20 cellular contexts compared by ENCODE assay signal in genomic region chr14:49881296-49882006, GRCh38. TPM values are rescaled to one million over a fixed set of nuclear protein-coding genes. Genes with fewer than 3 reads are reported as not detected.
DNase-seq lines count a peak whose midpoint lies in the region; ATAC-seq and TF ChIP-seq lines count a peak whose summit lies in the region.
"Had no signal": no experiment of that assay in that cellular context is flagged by ENCODE, and none has a peak within 500 bp of the region (broad histone marks: within the 10 kb centered on the region; RNA-seq: fewer than 3 reads in every experiment).

No MANE protein-coding gene starts in this region.

- no peaks in the 10 kb centered on the region for H4K20me1 ChIP-seq in HCT116 (ENCODE audit: insufficient read depth)

- H3K36me3 ChIP-seq in HCT116 (ENCODE audit: control insufficient read depth in 1 of 2, insufficient read depth in 2 of 2, low read length in 2 of 2) (no peaks in the 10 kb centered on the region), colonic mucosa (no peaks in the 10 kb centered on the region), mesenchymal stem cell (ENCODE audit: control insufficient read depth in 1 of 2, insufficient read depth in 2 of 2, low read depth in 1 of 2, low read length in 2 of 2) (no peaks in the 10 kb centered on the region)
- H3K36me3 ChIP-seq: Peyer's patch had no signal

- 90% methylated on average over 4 of the region's 4 CpGs for WGBS in mesenchymal stem cell

- H3K23ac ChIP-seq in mesenchymal stem cell (ENCODE audit: low read length in 2 of 2), result no peak overlapping the region

- BruUV-seq in HCT116 (replicated peaks; lab: Mats Ljungman, UMichigan), result no TSS peak

- H3K27ac ChIP-seq in HCT116 (ENCODE audit: low read depth, low read length), result no peak overlapping the region; the same call in 1 of the 2 replicates
- no peak overlapping the region for H3K27ac ChIP-seq in colonic mucosa
- H3K27ac ChIP-seq in mesenchymal stem cell (ENCODE audit: low read length, poor library complexity, severe bottlenecking), result no peak overlapping the region
- H3K27ac ChIP-seq: HL-60 had no signal

- H2BK15ac ChIP-seq in mesenchymal stem cell (ENCODE audit: low read depth, poor library complexity, severe bottlenecking), result no peak overlapping the region

- no peak overlapping the region for H4K91ac ChIP-seq in mesenchymal stem cell (ENCODE audit: low read length)

- intact Hi-C loops in HCT116 (cut with micrococcal nuclease) (no loop called here), colonic mucosa (cut with DNase I) (no loop called here)

- peaks cover 35% of the 10 kb centered on the region for H3K4me1 Mint-ChIP-seq in activated CD8-positive, alpha-beta T cell treated with anti-CD3 and anti-CD28 coated beads, Interleukin-2, amount 10 ng/mL, durations not matched to agents 7 days and 5 days (ENCODE audit: low read depth)

- H3K27me3 Mint-ChIP-seq in activated CD8-positive, alpha-beta T cell treated with anti-CD3 and anti-CD28 coated beads, Interleukin-2, amount 10 ng/mL, durations not matched to agents 7 days and 5 days (ENCODE audit: low read depth), result no peaks in the 10 kb centered on the region

- H3K4me1 ChIP-seq in HCT116 (ENCODE audit: control insufficient read depth in 1 of 2, insufficient read depth in 2 of 2, low read length in 2 of 2) (peaks cover 18 to 49% of the 10 kb centered on the region in 2 experiments), colonic mucosa (no peaks in the 10 kb centered on the region), mesenchymal stem cell (ENCODE audit: control insufficient read depth, insufficient read depth, low read depth, low read length) (peaks cover 2% of the 10 kb centered on the region)

- H2BK12ac ChIP-seq in mesenchymal stem cell (ENCODE audit: low read length in 2 of 2), result no peak overlapping the region

- CTCF ChIA-PET in HCT116 (lab: Charles Lee) (interaction anchor here (0.6 to 1.3 kb wide), 3 partner anchors 11 to 72 kb away, joined by 3 to 5 read pairs (median 3); no protein-coding TSS in a partner anchor), GM10248 (lab: Yijun Ruan, JAX) (interaction anchor here (0.7 to 3.8 kb wide), 7 partner anchors 11 to 223 kb away, joined by 3 to 38 read pairs (median 4); partner anchors contain the start of gene ARF6)
- CTCF ChIA-PET in activated CD8-positive, alpha-beta T cell treated with anti-CD3 and anti-CD28 coated beads, Interleukin-2, amount 10 ng/mL, durations not matched to agents 7 days and 5 days (lab: Charles Lee), result interaction anchor here (0.8 to 2.5 kb wide), 5 partner anchors 9 to 96 kb away, joined by 3 to 10 read pairs (median 5); no protein-coding TSS in a partner anchor

- RAD21 ChIA-PET in HCT116 (lab: Charles Lee; ENCODE audit: low non-redundant PET in 1 of 2, low total read pairs in 2 of 2, uncharacterized antibody in 2 of 2, unreplicated experiment in 2 of 2), result interaction anchor here in 1 of 2 experiments (0.6 kb wide), 1 partner anchor 23 kb away, joined by 3 read pairs; no protein-coding TSS in a partner anchor

- H3K27ac Mint-ChIP-seq in activated CD8-positive, alpha-beta T cell treated with anti-CD3 and anti-CD28 coated beads, Interleukin-2, amount 10 ng/mL, durations not matched to agents 7 days and 5 days, result no peak overlapping the region

- POLR2A ChIA-PET in HCT116 (lab: Charles Lee) (interaction anchor here (1.0 to 1.3 kb wide), 3 partner anchors 13 to 122 kb away, joined by 3 to 5 read pairs (median 3); no protein-coding TSS in a partner anchor), GM10248 (lab: Yijun Ruan, JAX) (no interaction called here)
- POLR2A ChIA-PET in activated CD8-positive, alpha-beta T cell treated with anti-CD3 and anti-CD28 coated beads, Interleukin-2, amount 10 ng/mL, durations not matched to agents 7 days and 5 days (lab: Charles Lee), result interaction anchor here (0.6 to 1.1 kb wide), 4 partner anchors 12 to 322 kb away, joined by 3 to 5 read pairs (median 3); partner anchors contain the start of gene ARF6

- H2AFZ ChIP-seq in HCT116 (ENCODE audit: low read depth, low read length, poor library complexity, severe bottlenecking) (peak overlapping the region; percentile 88), mesenchymal stem cell (ENCODE audit: low read depth, low read length) (no peak overlapping the region)

- no peak overlapping the region for H3K4ac ChIP-seq in mesenchymal stem cell (ENCODE audit: low read depth in 1 of 2, low read length in 2 of 2)

- H3K27me3 ChIP-seq in HCT116 (ENCODE audit: insufficient read depth, low read length) (no peaks in the 10 kb centered on the region), colonic mucosa (no peaks in the 10 kb centered on the region), mesenchymal stem cell (ENCODE audit: control insufficient read depth in 1 of 2, insufficient read depth in 1 of 2, low read length in 2 of 2) (no peaks in the 10 kb centered on the region)
- H3K27me3 ChIP-seq: Peyer's patch had no signal

- no peaks in the 10 kb centered on the region for H3K9me3 ChIP-seq in HCT116 (ENCODE audit: control insufficient read depth in 1 of 2, insufficient read depth in 1 of 2, low read depth in 1 of 2, low read length in 2 of 2)
- H3K9me3 ChIP-seq in colonic mucosa, result no peaks in the 10 kb centered on the region
- H3K9me3 ChIP-seq in mesenchymal stem cell (ENCODE audit: control insufficient read depth, low read length), result no peaks in the 10 kb centered on the region
- H3K9me3 ChIP-seq: Peyer's patch, SK-N-SH had no signal

- H3K9me3 Mint-ChIP-seq in activated CD8-positive, alpha-beta T cell treated with anti-CD3 and anti-CD28 coated beads, Interleukin-2, amount 10 ng/mL, durations not matched to agents 7 days and 5 days (ENCODE audit: insufficient read depth), result no peaks in the 10 kb centered on the region

- no peak for TF ChIP-seq CTCF in HCT116 (IDR thresholded peaks at IDR 0.05 in 2 of 3, conservative IDR thresholded peaks at IDR 0.05 in 1 of 3; ENCODE audit: borderline replicate concordance in 1 of 3, insufficient read depth in 1 of 3, low read depth in 2 of 3, low read length in 2 of 3)
- no peak for TF ChIP-seq CTCF in colonic mucosa (IDR thresholded peaks at IDR 0.05)
- no peak for TF ChIP-seq CTCF in GM10248 (IDR thresholded peaks at IDR 0.05; ENCODE audit: control extremely low read depth, extremely low read depth, low read depth, missing control alignments)

- H2AK5ac ChIP-seq in mesenchymal stem cell (ENCODE audit: low read length, severe bottlenecking), result no peak overlapping the region

- no peak overlapping the region for H2BK5ac ChIP-seq in mesenchymal stem cell (ENCODE audit: low read depth, low read length, poor library complexity, severe bottlenecking)

- no peak overlapping the region for H4K8ac ChIP-seq in mesenchymal stem cell (ENCODE audit: low read length)

- H3K4me3 ChIP-seq in HCT116 (replicated peaks in 1 of 2; ENCODE audit: low read depth in 1 of 2, low read length in 2 of 2), result no peak overlapping the region
- no peak overlapping the region for H3K4me3 ChIP-seq in colonic mucosa
- H3K4me3 ChIP-seq in mesenchymal stem cell (ENCODE audit: insufficient read depth in 1 of 2, low read depth in 1 of 2, low read length in 2 of 2), result no peak overlapping the region
- H3K4me3 ChIP-seq: Peyer's patch had no signal

- H2BK120ac ChIP-seq in mesenchymal stem cell (ENCODE audit: low read depth, low read length), result no peak overlapping the region

- TF ChIP-seq RAD21 in HCT116 (IDR thresholded peaks at IDR 0.05; ENCODE audit: low read depth), result no peak

- no peak overlapping the region for H3K18ac ChIP-seq in mesenchymal stem cell (ENCODE audit: low read depth in 1 of 2, low read length in 2 of 2)

- peak overlapping the region; percentile 67; the same call in 1 of the 2 replicates for H3K4me2 ChIP-seq in HCT116 (ENCODE audit: low read length)
- no peak overlapping the region for H3K4me2 ChIP-seq in mesenchymal stem cell (ENCODE audit: low read length, poor library complexity, severe bottlenecking)
- H3K4me2 ChIP-seq: SK-N-SH had no signal

- H3K79me1 ChIP-seq in mesenchymal stem cell (replicated peaks; ENCODE audit: low read length, poor library complexity, severe bottlenecking), result no peaks in the 10 kb centered on the region

- no peaks in the 10 kb centered on the region for H3K9me2 ChIP-seq in HCT116 (ENCODE audit: insufficient read depth)
- H3K9me2 ChIP-seq: SK-N-SH had no signal

- DNase-seq in HCT116 (ENCODE audit: low read depth, low spot score) (no peak), OCI-M1 (lab: John Stamatoyannopoulos, UW) (peak; percentile 46), colonic mucosa (peak; percentile 7), mesenchymal stem cell (peak; percentile 78), GM10248 (ENCODE audit: extremely low spot score) (no peak)
- no peak for DNase-seq in activated CD8-positive, alpha-beta T cell treated with anti-CD3 and anti-CD28 coated beads, Interleukin-2, amount 10 ng/mL, durations not matched to agents 7 days and 5 days
- DNase-seq in stimulated activated CD4-positive, alpha-beta T cell treated with anti-CD3 and anti-CD28 coated beads, Interleukin-1b, Interleukin-23, amount 100 ng/mL, for 48 hours, result no peak
- DNase-seq: AML-193, DMS 273 treated with DMSO at 0.1 percent for 48 hours, H7, NCI-H1048, NCI-H2081 treated with DMSO at 0.1 percent for 48 hours, NCI-H510A treated with DMSO at 0.1 percent for 48 hours, NCI-H82, Peyer's patch, SHP77, SK-N-SH had no signal

- no peak for ATAC-seq in HCT116
- no peak for ATAC-seq in activated CD8-positive, alpha-beta T cell treated with anti-CD3 and anti-CD28 coated beads, Interleukin-2, amount 10 ng/mL, durations not matched to agents 7 days and 5 days
- ATAC-seq in GM18498 (IDR thresholded peaks at IDR 0.05; ENCODE audit: unreplicated experiment), result no peak

- no peak overlapping the region for H3K14ac ChIP-seq in mesenchymal stem cell (ENCODE audit: low read length in 2 of 2)

- no peaks in the 10 kb centered on the region for H3K36me3 Mint-ChIP-seq in activated CD8-positive, alpha-beta T cell treated with anti-CD3 and anti-CD28 coated beads, Interleukin-2, amount 10 ng/mL, durations not matched to agents 7 days and 5 days (ENCODE audit: low read depth)
- H3K36me3 Mint-ChIP-seq: CD14-positive monocyte had no signal

- no peak for TF ChIP-seq POLR2A in HCT116 (IDR thresholded peaks at IDR 0.05; ENCODE audit: borderline replicate concordance, extremely low read depth, insufficient read depth, insufficient read length)

- H3K79me2 ChIP-seq in HCT116 (ENCODE audit: insufficient read depth, low read length), result no peaks in the 10 kb centered on the region

- H3K4me3 Mint-ChIP-seq in activated CD8-positive, alpha-beta T cell treated with anti-CD3 and anti-CD28 coated beads, Interleukin-2, amount 10 ng/mL, durations not matched to agents 7 days and 5 days, result no peak overlapping the region
- H3K4me3 Mint-ChIP-seq: CD14-positive monocyte had no signal

- H3K9ac ChIP-seq in HCT116 (ENCODE audit: low read length) (no peak overlapping the region), colonic mucosa (ENCODE audit: low read depth in 2 of 2, low read length in 2 of 2) (no peak overlapping the region), mesenchymal stem cell (ENCODE audit: low read length) (no peak overlapping the region)
- H3K9ac ChIP-seq: SK-N-SH had no signal

RNA-seq across cellular contexts. Expression of gene ARF6, which starts 11.4 kb away (rescaled TPM):
- total RNA-seq in HCT116 (2021; ENCODE audit: unreplicated experiment) (88.8 TPM), colonic mucosa (100 to 1,000 TPM; 136 to 161 TPM)
- polyA plus RNA-seq in HCT116 (2012), result 40.5 and 43.0 TPM in 2 replicates
- polyA plus RNA-seq in mesenchymal stem cell (2013, experiment 1 of 2), result 48.0 TPM
- 49.0 TPM for polyA plus RNA-seq in mesenchymal stem cell (2013, experiment 2 of 2)
- total RNA-seq in activated CD8-positive, alpha-beta T cell treated with anti-CD3 and anti-CD28 coated beads, Interleukin-2, amount 10 ng/mL, durations not matched to agents 7 days and 5 days, result 100 to 1,000 TPM; 183 to 193 TPM

RNA-seq across cellular contexts. Expression of gene NEMF, which starts 28.9 kb away (rescaled TPM):
- total RNA-seq in HCT116 (2021; ENCODE audit: unreplicated experiment), result 57.7 TPM
- polyA plus RNA-seq in HCT116 (2012), result 21.6 and 26.1 TPM in 2 replicates
- 10 to 100 TPM; 52.8 to 56.7 TPM for total RNA-seq in colonic mucosa
- 64.5 TPM for polyA plus RNA-seq in mesenchymal stem cell (2013, experiment 1 of 2)
- polyA plus RNA-seq in mesenchymal stem cell (2013, experiment 2 of 2), result 63.3 TPM
- 10 to 100 TPM; 75.6 to 78.9 TPM for total RNA-seq in activated CD8-positive, alpha-beta T cell treated with anti-CD3 and anti-CD28 coated beads, Interleukin-2, amount 10 ng/mL, durations not matched to agents 7 days and 5 days

Comparison
In these comparisons a context has a peak if more than half of its experiments do, and no peak if none do; other contexts are left out.
1. DNase-seq: peak in OCI-M1 (single experiment), colonic mucosa (single experiment) and mesenchymal stem cell (single experiment); none in HCT116 (single experiment), activated CD8-positive, alpha-beta T cell treated with anti-CD3 and anti-CD28 coated beads, Interleukin-2, amount 10 ng/mL, durations not matched to agents 7 days and 5 days (single experiment), stimulated activated CD4-positive, alpha-beta T cell treated with anti-CD3 and anti-CD28 coated beads, Interleukin-1b, Interleukin-23, amount 100 ng/mL, for 48 hours (single experiment) and GM10248 (single experiment).